ENCODE assay signal across 8 cellular contexts in the genomic region with DNA sequence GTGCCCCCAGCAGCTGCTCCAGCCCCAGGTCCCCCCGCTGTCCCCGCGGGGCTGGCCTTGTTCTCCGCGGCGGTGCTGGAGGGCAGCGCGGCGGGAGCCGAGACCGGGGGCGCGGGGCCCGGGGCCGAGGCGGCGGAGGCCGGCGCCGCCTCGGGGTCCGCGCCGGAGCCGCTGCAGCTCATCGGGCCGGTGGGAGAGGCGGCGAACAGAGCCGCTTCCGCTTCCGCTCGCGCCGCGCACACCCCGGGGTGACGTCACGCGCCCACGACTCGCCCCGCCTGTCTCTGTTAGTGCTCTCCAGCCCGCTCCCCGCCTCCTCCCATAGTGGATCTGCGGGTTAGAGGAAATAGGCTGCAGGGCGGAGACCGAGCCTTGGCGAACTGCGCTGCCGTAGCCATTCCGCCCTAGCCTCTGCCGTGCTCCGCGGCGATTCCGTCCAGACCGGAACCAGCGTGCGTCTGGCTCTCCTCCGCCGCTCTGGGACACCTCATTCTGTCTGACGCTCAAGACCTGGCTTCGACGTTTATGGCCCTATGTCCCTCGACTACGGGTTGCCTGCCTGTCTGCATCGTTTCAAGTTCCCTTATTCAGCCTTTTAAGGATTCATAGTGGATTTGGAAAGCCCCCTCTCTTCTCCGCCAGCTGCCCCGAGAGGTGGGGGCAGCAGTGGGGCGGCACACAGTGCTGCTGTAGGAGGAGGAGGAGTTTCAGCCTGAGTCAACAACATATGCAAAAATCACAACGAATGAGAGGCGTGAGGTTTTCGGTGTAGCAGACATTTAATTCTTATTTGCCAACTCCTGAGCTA. TPM values are rescaled to one million over a fixed set of nuclear protein-coding genes. Genes with fewer than 3 reads are reported as not detected.
A peak's percentile ranks its signal among the peaks of the same experiment; 100 is the strongest.
DNase-seq lines count a peak whose midpoint lies in the region; ATAC-seq, FAIRE-seq and TF ChIP-seq lines count a peak whose summit lies in the region.

TSS of gene TAF10 (minus strand) at position 209 of the 808 bp plus-strand sequence. CDS start at position 182, 27 bp downstream.

- H4K8ac ChIP-seq in H1 (ENCODE audit: extremely low read depth, insufficient read depth, low read length) = peak within 1 kb of the TSS; percentile 76; the same call in 1 of the 2 replicates
- peak within 1 kb of the TSS; percentile 58 for H4K8ac ChIP-seq in mesendoderm (ENCODE audit: low read depth, low read length)

- peak; percentile 88 for ATAC-seq in GM21390 (IDR thresholded peaks at IDR 0.05; ENCODE audit: unreplicated experiment)
- ATAC-seq in activated CD8-positive, alpha-beta memory T cell treated with anti-CD3 and anti-CD28 coated beads, Interleukin-2, amount 10 ng/mL, durations not matched to agents 7 days and 5 days = peak; percentile 92

- no peak within 1 kb of the TSS; the same call in 1 of the 2 replicates for H2BK12ac ChIP-seq in H1 (ENCODE audit: low read depth, low read length)

- peak within 1 kb of the TSS; percentile 95 for H2BK5ac ChIP-seq in H1 (ENCODE audit: low read depth, low read length)
- peak within 1 kb of the TSS; percentile 98 for H2BK5ac ChIP-seq in mesendoderm (ENCODE audit: low read length)

- peak within 1 kb of the TSS; percentile 91 for H3K27ac Mint-ChIP-seq in activated CD8-positive, alpha-beta memory T cell treated with anti-CD3 and anti-CD28 coated beads, Interleukin-2, amount 10 ng/mL, durations not matched to agents 7 days and 5 days

- H3K18ac ChIP-seq in H1 (ENCODE audit: extremely low read depth, low read length) = peak within 1 kb of the TSS; percentile 93
- H3K18ac ChIP-seq in mesendoderm (ENCODE audit: low read length) = peak within 1 kb of the TSS; percentile 82

- H3K27me3 Mint-ChIP-seq in activated CD8-positive, alpha-beta memory T cell treated with anti-CD3 and anti-CD28 coated beads, Interleukin-2, amount 10 ng/mL, durations not matched to agents 7 days and 5 days = no peaks in the 10 kb centered on the region

- H3K4me2 ChIP-seq in H1 (ENCODE audit: insufficient read depth in 1 of 2, low read depth in 2 of 2, low read length in 2 of 2) = peak within 1 kb of the TSS; percentile 94 to 98
- H3K4me2 ChIP-seq in mesendoderm (ENCODE audit: low read length) = peak within 1 kb of the TSS; percentile 100

- no peak within 1 kb of the TSS for H3K4me3 Mint-ChIP-seq in activated CD8-positive, alpha-beta memory T cell treated with anti-CD3 and anti-CD28 coated beads, Interleukin-2, amount 10 ng/mL, durations not matched to agents 7 days and 5 days

- TF ChIP-seq RAD21 in H1 (IDR thresholded peaks at IDR 0.05 in 1 of 2, conservative IDR thresholded peaks at IDR 0.05 in 1 of 2; ENCODE audit: low read depth in 2 of 2, low read length in 2 of 2) = no peak

- peak; percentile 91 for DNase-seq in Caki2 (ENCODE audit: low read depth)
- peak; percentile 90 for DNase-seq in NT2/D1 (ENCODE audit: low read depth, low spot score)
- DNase-seq in activated CD8-positive, alpha-beta memory T cell treated with anti-CD3 and anti-CD28 coated beads, Interleukin-2, amount 10 ng/mL, durations not matched to agents 7 days and 5 days = peak; percentile 97
- peak in 1 of 2 experiments; percentile 92 for DNase-seq in H1 (ENCODE audit: low read depth in 1 of 2, low spot score in 2 of 2)
- peak; percentile 97 for DNase-seq in mesendoderm
- DNase-seq in stimulated activated CD8-positive, alpha-beta memory T cell treated with anti-CD3 and anti-CD28 coated beads, Interleukin-12 subunit alpha, Interleukin-12 subunit beta, amount 100 ng/mL, for 4 hours (ENCODE audit: low read depth) = peak; percentile 94

- peak within 1 kb of the TSS; percentile 88 for H4K91ac ChIP-seq in H1 (replicated peaks; ENCODE audit: insufficient read length, low read length)

- H3K36me3 ChIP-seq in HUES48 (ENCODE audit: control insufficient read depth, insufficient read depth, low read length) (peaks cover 72% of the 10 kb centered on the region), NT2/D1 (ENCODE audit: insufficient read depth, insufficient read length, low read length) (peaks cover 80% of the 10 kb centered on the region), H1 (ENCODE audit: control insufficient read depth in 2 of 4, insufficient read depth in 4 of 4, low read length in 3 of 4) (peaks cover 17 to 41% (median 33%) of the 10 kb centered on the region in 4 experiments), mesendoderm (ENCODE audit: control insufficient read depth, insufficient read depth, low read length) (peaks cover 19% of the 10 kb centered on the region)

- H3K23ac ChIP-seq in H1 (ENCODE audit: insufficient read length) (no peak within 1 kb of the TSS), mesendoderm (ENCODE audit: low read length) (peak within 1 kb of the TSS; percentile 32)

- no peak for TF ChIP-seq CTCF in H1 (IDR thresholded peaks at IDR 0.05; ENCODE audit: control extremely low read depth in 1 of 3, insufficient read depth in 1 of 3, low read depth in 1 of 3, low read length in 3 of 3)

- peaks cover 0 to 18% of the 10 kb centered on the region in 2 experiments; a peak in 2 of 4 replicates for H3K79me2 ChIP-seq in H1 (ENCODE audit: control insufficient read depth in 1 of 2, insufficient read depth in 2 of 2, low read length in 2 of 2)
- H3K79me2 ChIP-seq in mesendoderm (ENCODE audit: control insufficient read depth, insufficient read depth, low read length) = peaks cover 16% of the 10 kb centered on the region

- peaks cover 43% of the 10 kb centered on the region for H3K4me1 Mint-ChIP-seq in activated CD8-positive, alpha-beta memory T cell treated with anti-CD3 and anti-CD28 coated beads, Interleukin-2, amount 10 ng/mL, durations not matched to agents 7 days and 5 days

- CTCF ChIA-PET in activated CD8-positive, alpha-beta memory T cell treated with anti-CD3 and anti-CD28 coated beads, Interleukin-2, amount 10 ng/mL, durations not matched to agents 7 days and 5 days (lab: Charles Lee) = interaction anchor here (0.7 to 3.1 kb wide), 21 partner anchors 8 to 233 kb away, joined by 3 to 24 read pairs (median 6); partner anchors contain the start of genes ARFIP2, ILK, MRPL17 and TIMM10B
- CTCF ChIA-PET in H1 (lab: Charles Lee; ENCODE audit: partially characterized antibody) = interaction anchor here (1.0 to 3.4 kb wide), 21 partner anchors 9 to 117 kb away, joined by 3 to 23 read pairs (median 5); partner anchors contain the start of genes ILK and RRP8

- H3K9me3 ChIP-seq in HUES48 (ENCODE audit: control insufficient read depth, insufficient read depth, low read length) (no peaks in the 10 kb centered on the region), NT2/D1 (ENCODE audit: insufficient read depth, low read length) (no peaks in the 10 kb centered on the region), H1 (ENCODE audit: insufficient read depth in 2 of 2, low read depth in 1 of 2, low read length in 1 of 2) (no peaks in the 10 kb centered on the region)

- POLR2A ChIA-PET in H1 (lab: Charles Lee; ENCODE audit: partially characterized antibody) = interaction anchor here (0.6 to 3.0 kb wide), 29 partner anchors 8 to 144 kb away, joined by 3 to 24 read pairs (median 6); partner anchors contain the start of gene MRPL17

- peaks cover 51% of the 10 kb centered on the region for H3K36me3 Mint-ChIP-seq in activated CD8-positive, alpha-beta memory T cell treated with anti-CD3 and anti-CD28 coated beads, Interleukin-2, amount 10 ng/mL, durations not matched to agents 7 days and 5 days

- H3K79me1 ChIP-seq in H1 (ENCODE audit: low read depth, low read length) (peaks cover 5% of the 10 kb centered on the region; the same call in 1 of the 2 replicates), mesendoderm (ENCODE audit: low read length) (peaks cover 15% of the 10 kb centered on the region)

- H3K4me3 ChIP-seq in HUES48 (ENCODE audit: low read depth, low read length) (peak within 1 kb of the TSS; percentile 88), NT2/D1 (ENCODE audit: insufficient read length, low read depth) (peak within 1 kb of the TSS; percentile 61), H1 (ENCODE audit: extremely low read depth in 1 of 4, insufficient read depth in 2 of 4, low read depth in 3 of 4, low read length in 4 of 4) (peak within 1 kb of the TSS; percentile 67 to 85 (median 76)), mesendoderm (ENCODE audit: low read length) (peak within 1 kb of the TSS; percentile 87)

- no peaks in the 10 kb centered on the region for H4K20me1 ChIP-seq in H1 (replicated peaks in 1 of 2; ENCODE audit: control insufficient read depth in 1 of 2, insufficient read depth in 2 of 2, low read length in 2 of 2)

- H2BK20ac ChIP-seq in H1 (ENCODE audit: low read length) = no peak within 1 kb of the TSS

- peak; percentile 82 to 92 for TF ChIP-seq POLR2A in H1 (IDR thresholded peaks at IDR 0.05; ENCODE audit: control extremely low read depth in 1 of 2, low read depth in 2 of 2, low read length in 2 of 2)

- peaks cover 10% of the 10 kb centered on the region; the same call in 1 of the 2 replicates for H3K4me1 ChIP-seq in HUES48 (ENCODE audit: control insufficient read depth, insufficient read depth, low read length)
- peaks cover 11% of the 10 kb centered on the region for H3K4me1 ChIP-seq in NT2/D1 (ENCODE audit: insufficient read depth, insufficient read length)
- H3K4me1 ChIP-seq in H1 (replicated peaks in 1 of 4; ENCODE audit: control insufficient read depth in 3 of 4, insufficient read depth in 4 of 4, low read length in 3 of 4) = peaks cover 0 to 13% (median 5%) of the 10 kb centered on the region in 4 experiments; a peak in 6 of 7 replicates
- peaks cover 2% of the 10 kb centered on the region for H3K4me1 ChIP-seq in mesendoderm (ENCODE audit: control insufficient read depth, low read depth, low read length)

- H3K27me3 ChIP-seq in HUES48 (ENCODE audit: control insufficient read depth, insufficient read depth, low read length) = no peaks in the 10 kb centered on the region
- no peaks in the 10 kb centered on the region for H3K27me3 ChIP-seq in NT2/D1 (ENCODE audit: insufficient read depth, insufficient read length)
- no peaks in the 10 kb centered on the region for H3K27me3 ChIP-seq in H1 (replicated peaks in 1 of 4; ENCODE audit: control insufficient read depth in 3 of 4, extremely low read depth in 1 of 4, insufficient read depth in 3 of 4, low read length in 3 of 4)
- H3K27me3 ChIP-seq in mesendoderm (ENCODE audit: insufficient read depth, low read length, poor library complexity) = no peaks in the 10 kb centered on the region

- 1% methylated on average over 57 of the region's 74 CpGs; no CpG with 5 or more reads in 1 of the 2 experiments for WGBS in H1 (ENCODE audit: extremely low coverage in 1 of 2, insufficient coverage in 1 of 2, insufficient read length in 1 of 2, insufficient replicate concordance in 2 of 2, low coverage in 1 of 2, low lambda C conversion rate in 2 of 2, missing lambda C conversion rate in 1 of 2), 2 experiments
- no CpG with 5 or more reads among the region's 74 CpGs for WGBS in mesendoderm (ENCODE audit: extremely low coverage, insufficient coverage, low lambda C conversion rate)

- no peak within 1 kb of the TSS for H3K14ac ChIP-seq in H1 (ENCODE audit: insufficient read length)

- peak within 1 kb of the TSS; percentile 82 for H3K4ac ChIP-seq in H1 (replicated peaks; ENCODE audit: insufficient read length, low read depth, low read length)
- peak within 1 kb of the TSS; percentile 89 for H3K4ac ChIP-seq in mesendoderm (ENCODE audit: low read depth, low read length)

- no peak for FAIRE-seq in H1 (lab: Jason Lieb, UNC)

- in situ Hi-C loops in Caki2 (cut with HindIII; ENCODE audit: low pct_unique_long_range_greater_than_20kb, low sequenced_read_pairs) = no loop called here

- peak within 1 kb of the TSS; percentile 91 for H3K56ac ChIP-seq in H1 (replicated peaks; ENCODE audit: insufficient read length, low read depth, low read length)
- peak within 1 kb of the TSS; percentile 100 for H3K56ac ChIP-seq in mesendoderm (ENCODE audit: low read length)

- peak within 1 kb of the TSS; percentile 92 for H4K5ac ChIP-seq in H1 (ENCODE audit: insufficient read length, low read depth, low read length)
- H4K5ac ChIP-seq in mesendoderm (ENCODE audit: low read length) = peak within 1 kb of the TSS; percentile 23

- H3K23me2 ChIP-seq in H1 (ENCODE audit: low read depth, low read length) = peaks cover 11% of the 10 kb centered on the region

- no peaks in the 10 kb centered on the region for H3K9me3 Mint-ChIP-seq in activated CD8-positive, alpha-beta memory T cell treated with anti-CD3 and anti-CD28 coated beads, Interleukin-2, amount 10 ng/mL, durations not matched to agents 7 days and 5 days (ENCODE audit: low read depth)

- H3K27ac ChIP-seq in HUES48 (ENCODE audit: low read depth, low read length) (peak within 1 kb of the TSS; percentile 99), H1 (ENCODE audit: low read depth, low read length) (peak within 1 kb of the TSS; percentile 94), mesendoderm (ENCODE audit: low read depth, low read length) (peak within 1 kb of the TSS; percentile 99)

- H2AFZ ChIP-seq in H1 (ENCODE audit: low read length) = peak within 1 kb of the TSS; percentile 87; the same call in 1 of the 2 replicates

- peak within 1 kb of the TSS; percentile 95 for H3K9ac ChIP-seq in HUES48 (ENCODE audit: low read depth, low read length)
- peak within 1 kb of the TSS; percentile 90 for H3K9ac ChIP-seq in NT2/D1 (ENCODE audit: insufficient read length, low read depth)
- peak within 1 kb of the TSS; percentile 68 to 95 (median 92) for H3K9ac ChIP-seq in H1 (replicated peaks in 1 of 4; ENCODE audit: extremely low read depth in 1 of 4, low read depth in 3 of 4, low read length in 3 of 4)
- peak within 1 kb of the TSS; percentile 100 for H3K9ac ChIP-seq in mesendoderm (ENCODE audit: low read length)

- peak within 1 kb of the TSS; percentile 19; the same call in 1 of the 2 replicates for H2AK5ac ChIP-seq in H1 (ENCODE audit: low read depth, low read length)
- H2AK5ac ChIP-seq in mesendoderm (ENCODE audit: low read length) = peak within 1 kb of the TSS; percentile 89

- H2BK120ac ChIP-seq in H1 (replicated peaks; ENCODE audit: low read depth, low read length) (no peak within 1 kb of the TSS), mesendoderm (ENCODE audit: low read depth, low read length) (peak within 1 kb of the TSS; percentile 1)

- TF ChIP-seq EP300 in H1 (IDR thresholded peaks at IDR 0.05; ENCODE audit: borderline replicate concordance in 1 of 2, low read depth in 2 of 2, low read length in 2 of 2) = no peak

- no peak within 1 kb of the TSS; the same call in 1 of the 2 replicates for H2BK15ac ChIP-seq in H1 (ENCODE audit: low read length)
- no peak within 1 kb of the TSS for H2BK15ac ChIP-seq in mesendoderm (replicated peaks; ENCODE audit: low read depth)

RNA-seq across cellular contexts. Expression of gene TAF10, which starts in this region (rescaled TPM):
- total RNA-seq in Caki2 (2014; rRNA removed; shearing (Covaris generic); ENCODE audit: low replicate concordance) = 35.0 and 69.0 TPM in 2 replicates
- 100 to 1,000 TPM; 134 to 144 TPM for total RNA-seq in activated CD8-positive, alpha-beta memory T cell treated with anti-CD3 and anti-CD28 coated beads, Interleukin-2, amount 10 ng/mL, durations not matched to agents 7 days and 5 days
- total RNA-seq in H1 (2021; fragmentation: NEBNext Ultra II Directional; extraction: Animal tissue kit (Norgen Biotek cat#: 25700)) = 128 and 153 TPM in 2 replicates
- 213 and 242 TPM in 2 replicates for polyA plus RNA-seq in H1 (2011; rRNA removed)
- polyA plus RNA-seq in H1 (2011; cell fraction: cytosol; rRNA removed) = 166 TPM
- 334 TPM for polyA plus RNA-seq in H1 (2011; cell fraction: nucleus; rRNA removed)
- polyA plus RNA-seq in H1 (2012, experiment 1 of 2) = 232 to 283 TPM (median 269 TPM) in 4 replicates
- polyA plus RNA-seq in H1 (2012, experiment 2 of 2) = 61.1 TPM
- polyA plus RNA-seq in H1 (2013, experiment 1 of 2) = 237 TPM
- 233 TPM for polyA plus RNA-seq in H1 (2013, experiment 2 of 2)
- polyA minus RNA-seq in H1 (2011; rRNA and poly(A)+ RNA removed) = 83.0 and 89.5 TPM in 2 replicates
- polyA minus RNA-seq in H1 (2011; cell fraction: cytosol; rRNA and poly(A)+ RNA removed) = 58.3 TPM
- 50.7 TPM for polyA minus RNA-seq in H1 (2011; cell fraction: nucleus; rRNA and poly(A)+ RNA removed)
- polyA plus RNA-seq in mesendoderm (2013, experiment 1 of 2) = 209 TPM
- polyA plus RNA-seq in mesendoderm (2013, experiment 2 of 2) = 219 TPM
